32 cellular contexts compared by ENCODE assay signal in genomic region chr5:77443670-77444069, GRCh38.
"Had no signal": no experiment of that assay in that cellular context is flagged by ENCODE, and none has a peak within 500 bp of the region (broad histone marks: within the 10 kb centered on the region; RNA-seq: fewer than 3 reads in every experiment).

No MANE protein-coding gene starts in this region.

- H3K36me3 ChIP-seq: ovary, uterus had no signal

- H3K4me1 Mint-ChIP-seq: naive B cell; nephron progenitor cell; neural progenitor cell; stimulated activated memory B cell treated with anti-CD40 and anti-IgM and Interleukin-4, amounts not matched to agents 10 μg/mL and 1 μg/mL and 100 μg/mL, for 72 hours; stimulated activated naive CD8-positive, alpha-beta T cell treated with anti-CD3 and anti-CD28 coated beads, Interleukin-15, amount 100 ng/mL, for 72 hours had no signal

- H2AFZ ChIP-seq: neural progenitor cell, parathyroid adenoma had no signal

- H3K4me3 ChIP-seq: neural progenitor cell, ovary, psoas muscle, skin epidermis, smooth muscle cell, spleen, suprapubic skin, testis, tibial artery, transverse colon, upper lobe of right lung, uterus had no signal

- H3K27ac Mint-ChIP-seq: naive B cell; naive thymus-derived CD8-positive, alpha-beta T cell; natural killer cell treated with Interleukin-12 subunit alpha and Interleukin-12 subunit beta and Interleukin-15 and Interleukin-18, amount 100 ng/mL, for 72 hours; nephron progenitor cell; neural progenitor cell; progenitor cell of endocrine pancreas; stimulated activated memory B cell treated with anti-CD40 and anti-IgM and Interleukin-4, amounts not matched to agents 10 μg/mL and 1 μg/mL and 100 μg/mL, for 72 hours had no signal

- H3K27me3 Mint-ChIP-seq: naive B cell; naive thymus-derived CD8-positive, alpha-beta T cell; natural killer cell treated with Interleukin-12 subunit alpha and Interleukin-12 subunit beta and Interleukin-15 and Interleukin-18, amount 100 ng/mL, for 72 hours; progenitor cell of endocrine pancreas; stimulated activated memory B cell treated with anti-CD40 and anti-IgM and Interleukin-4, amounts not matched to agents 10 μg/mL and 1 μg/mL and 100 μg/mL, for 72 hours; stimulated activated naive CD8-positive, alpha-beta T cell treated with anti-CD3 and anti-CD28 coated beads, Interleukin-15, amount 100 ng/mL, for 72 hours; type B pancreatic cell had no signal

- H3K9me3 ChIP-seq: psoas muscle, suprapubic skin, testis, tibial artery, transverse colon, upper lobe of right lung, uterus had no signal

- H3K27ac ChIP-seq: neural progenitor cell, ovary, parathyroid adenoma, psoas muscle, skin epidermis, spleen, suprapubic skin, testis, tibial artery, transverse colon, upper lobe of right lung, uterus had no signal

- H3K4me3 Mint-ChIP-seq: naive B cell; naive thymus-derived CD8-positive, alpha-beta T cell; natural killer cell treated with Interleukin-12 subunit alpha and Interleukin-12 subunit beta and Interleukin-15 and Interleukin-18, amount 100 ng/mL, for 72 hours; nephron progenitor cell; neural progenitor cell; stimulated activated memory B cell treated with anti-CD40 and anti-IgM and Interleukin-4, amounts not matched to agents 10 μg/mL and 1 μg/mL and 100 μg/mL, for 72 hours; stimulated activated naive CD8-positive, alpha-beta T cell treated with anti-CD3 and anti-CD28 coated beads, Interleukin-15, amount 100 ng/mL, for 72 hours; type B pancreatic cell had no signal

- ATAC-seq: naive thymus-derived CD8-positive, alpha-beta T cell; natural killer cell treated with Interleukin-12 subunit alpha and Interleukin-12 subunit beta and Interleukin-15 and Interleukin-18, amount 100 ng/mL, for 72 hours; psoas muscle; right cardiac atrium; sciatic nerve; stimulated activated memory B cell treated with anti-CD40 and anti-IgM and Interleukin-4, amounts not matched to agents 10 μg/mL and 1 μg/mL and 100 μg/mL, for 72 hours; stimulated activated naive CD8-positive, alpha-beta T cell treated with anti-CD3 and anti-CD28 coated beads, Interleukin-15, amount 100 ng/mL, for 72 hours; stimulated activated naive CD8-positive, alpha-beta T cell treated with anti-CD3 and anti-CD28 coated beads, Interleukin-15, Interleukin-2, amounts not matched to agents 100 U/mL and 50 U/mL, for 24 hours; upper lobe of right lung had no signal

- H3K4me1 ChIP-seq: neural progenitor cell, parathyroid adenoma, psoas muscle, spleen, suprapubic skin, testis, tibial artery, transverse colon, upper lobe of right lung, uterus had no signal

- H3K4me2 ChIP-seq: neural progenitor cell, smooth muscle cell had no signal

- H3K9ac ChIP-seq: neural progenitor cell, parathyroid adenoma had no signal

- H3K9me3 Mint-ChIP-seq: natural killer cell treated with Interleukin-12 subunit alpha and Interleukin-12 subunit beta and Interleukin-15 and Interleukin-18, amount 100 ng/mL, for 72 hours; stimulated activated memory B cell treated with anti-CD40 and anti-IgM and Interleukin-4, amounts not matched to agents 10 μg/mL and 1 μg/mL and 100 μg/mL, for 72 hours had no signal

- H3K27me3 ChIP-seq: neural progenitor cell, ovary, spleen, suprapubic skin, testis, tibial artery, transverse colon, upper lobe of right lung, uterus had no signal

- DNase-seq: naive B cell; naive thymus-derived CD8-positive, alpha-beta T cell; nephron progenitor cell; ovary; posterior cingulate gyrus; psoas muscle; right cardiac atrium; spleen; stimulated activated CD4-positive, alpha-beta T cell treated with anti-CD3 and anti-CD28 coated beads, Interleukin-12 subunit alpha, Interleukin-12 subunit beta, amount 100 ng/mL, for 4 hours; stimulated activated CD4-positive, alpha-beta T cell treated with anti-CD3 and anti-CD28 coated beads, Interleukin-1b, Interleukin-23, amount 100 ng/mL, for 48 hours; stimulated activated CD4-positive, alpha-beta T cell treated with anti-CD3 and anti-CD28 coated beads, Interleukin-4, amount 100 ng/mL, for 1 hour; stimulated activated CD4-positive, alpha-beta T cell treated with anti-CD3 and anti-CD28 coated beads, Interleukin-4, amount 100 ng/mL, for 4 hours; stimulated activated CD8-positive, alpha-beta memory T cell treated with anti-CD3 and anti-CD28 coated beads, Interleukin-4, amount 100 ng/mL, for 48 hours; stimulated activated naive CD4-positive, alpha-beta T cell; stimulated activated naive CD8-positive, alpha-beta T cell treated with anti-CD3 and anti-CD28 coated beads, Interleukin-15, amount 100 ng/mL, for 72 hours; stimulated activated naive CD8-positive, alpha-beta T cell treated with anti-CD3 and anti-CD28 coated beads, Interleukin-15, Interleukin-2, amounts not matched to agents 100 U/mL and 50 U/mL, for 24 hours; substantia nigra; testis; tibial artery; transverse colon; upper lobe of right lung; uterus had no signal
